ENCODE assay signal across 17 cellular contexts in genomic region chr3:151075869-151076573, GRCh38. TPM values are rescaled to one million over a fixed set of nuclear protein-coding genes. Genes with fewer than 3 reads are reported as not detected.
DNase-seq lines count a peak whose midpoint lies in the region; ATAC-seq lines count a peak whose summit lies in the region.
"Had no signal": no experiment of that assay in that cellular context is flagged by ENCODE, and none has a peak within 500 bp of the region (broad histone marks: within the 10 kb centered on the region; RNA-seq: fewer than 3 reads in every experiment).

No MANE protein-coding gene starts in this region.

- no peaks in the 10 kb centered on the region for H3K4me1 Mint-ChIP-seq in stimulated activated effector memory CD8-positive, alpha-beta T cell treated with anti-CD3 and anti-CD28 coated beads, Interleukin-12 subunit alpha, Interleukin-12 subunit beta, amount 100 ng/mL, for 72 hours
- no peaks in the 10 kb centered on the region for H3K4me1 Mint-ChIP-seq in stimulated activated memory B cell treated with anti-CD40 and anti-IgM and Interleukin-4, amounts not matched to agents 10 μg/mL and 1 μg/mL and 100 μg/mL, for 72 hours
- H3K4me1 Mint-ChIP-seq: B cell; CD4-positive, CD25-positive, alpha-beta regulatory T cell had no signal

- H3K27me3 Mint-ChIP-seq in stimulated activated memory B cell treated with anti-CD40 and anti-IgM and Interleukin-4, amounts not matched to agents 10 μg/mL and 1 μg/mL and 100 μg/mL, for 72 hours = peaks cover 23% of the 10 kb centered on the region

- peak; percentile 33 for ATAC-seq in stimulated activated effector memory CD8-positive, alpha-beta T cell treated with anti-CD3 and anti-CD28 coated beads, Interleukin-12 subunit alpha, Interleukin-12 subunit beta, amount 100 ng/mL, for 72 hours
- no peak for ATAC-seq in stimulated activated memory B cell treated with anti-CD40 and anti-IgM and Interleukin-4, amounts not matched to agents 10 μg/mL and 1 μg/mL and 100 μg/mL, for 72 hours

- H3K36me3 Mint-ChIP-seq in stimulated activated effector memory CD8-positive, alpha-beta T cell treated with anti-CD3 and anti-CD28 coated beads, Interleukin-12 subunit alpha, Interleukin-12 subunit beta, amount 100 ng/mL, for 72 hours = no peaks in the 10 kb centered on the region
- no peaks in the 10 kb centered on the region for H3K36me3 Mint-ChIP-seq in stimulated activated memory B cell treated with anti-CD40 and anti-IgM and Interleukin-4, amounts not matched to agents 10 μg/mL and 1 μg/mL and 100 μg/mL, for 72 hours
- H3K36me3 Mint-ChIP-seq: CD4-positive, CD25-positive, alpha-beta regulatory T cell had no signal

- DNase-seq in DMS 273 (lab: John Stamatoyannopoulos, UW; ENCODE audit: unreplicated experiment) (peak; percentile 61), DMS 273 treated with DMSO at 0.1 percent for 48 hours (lab: John Stamatoyannopoulos, UW) (no peak), NCI-H82 (lab: John Stamatoyannopoulos, UW) (peak; percentile 17), NCI-H82 treated with DMSO at 0.1 percent for 48 hours (lab: John Stamatoyannopoulos, UW; ENCODE audit: unreplicated experiment) (no peak), SK-N-DZ (ENCODE audit: low spot score) (peak; percentile 23), anterior cingulate cortex (lab: John Stamatoyannopoulos, UW) (no peak)
- DNase-seq in stimulated activated effector memory CD8-positive, alpha-beta T cell treated with anti-CD3 and anti-CD28 coated beads, Interleukin-12 subunit alpha, Interleukin-12 subunit beta, amount 100 ng/mL, for 72 hours (ENCODE audit: low spot score in 2 of 2) = no peak
- DNase-seq: Caco-2; CD4-positive, CD25-positive, alpha-beta regulatory T cell; DMS79 treated with DMSO at 0.1 percent for 48 hours; GOT3; NCI-H1930; NCI-H226; NCI-H774; PC-9 had no signal

- no peaks in the 10 kb centered on the region for H3K9me3 Mint-ChIP-seq in stimulated activated effector memory CD8-positive, alpha-beta T cell treated with anti-CD3 and anti-CD28 coated beads, Interleukin-12 subunit alpha, Interleukin-12 subunit beta, amount 100 ng/mL, for 72 hours
- H3K9me3 Mint-ChIP-seq in stimulated activated memory B cell treated with anti-CD40 and anti-IgM and Interleukin-4, amounts not matched to agents 10 μg/mL and 1 μg/mL and 100 μg/mL, for 72 hours = no peaks in the 10 kb centered on the region

- no peak overlapping the region for H3K4me3 Mint-ChIP-seq in stimulated activated effector memory CD8-positive, alpha-beta T cell treated with anti-CD3 and anti-CD28 coated beads, Interleukin-12 subunit alpha, Interleukin-12 subunit beta, amount 100 ng/mL, for 72 hours
- no peak overlapping the region for H3K4me3 Mint-ChIP-seq in stimulated activated memory B cell treated with anti-CD40 and anti-IgM and Interleukin-4, amounts not matched to agents 10 μg/mL and 1 μg/mL and 100 μg/mL, for 72 hours
- H3K4me3 Mint-ChIP-seq: B cell; CD4-positive, CD25-positive, alpha-beta regulatory T cell had no signal

- H3K27ac Mint-ChIP-seq in stimulated activated effector memory CD8-positive, alpha-beta T cell treated with anti-CD3 and anti-CD28 coated beads, Interleukin-12 subunit alpha, Interleukin-12 subunit beta, amount 100 ng/mL, for 72 hours = no peak overlapping the region
- H3K27ac Mint-ChIP-seq in stimulated activated memory B cell treated with anti-CD40 and anti-IgM and Interleukin-4, amounts not matched to agents 10 μg/mL and 1 μg/mL and 100 μg/mL, for 72 hours = no peak overlapping the region
- H3K27ac Mint-ChIP-seq: B cell; CD4-positive, CD25-positive, alpha-beta regulatory T cell had no signal

RNA-seq across cellular contexts. Expression of gene MED12L, which starts 9.4 kb away (rescaled TPM):
- polyA plus RNA-seq in SK-N-DZ (2014; cell fraction: cytosol; rRNA removed) = 2.9 and 3.9 TPM in 2 replicates
- polyA plus RNA-seq in SK-N-DZ (2014; cell fraction: nucleus; rRNA removed) = 4.9 and 8.8 TPM in 2 replicates
- polyA plus RNA-seq: CD4-positive, CD25-positive, alpha-beta regulatory T cell had no signal

Comparison
In these comparisons a context has a peak if more than half of its experiments do, and no peak if none do; other contexts are left out.
1. DNase-seq: peak in DMS 273 (single experiment), NCI-H82 (single experiment) and SK-N-DZ (single experiment); none in DMS 273 treated with DMSO at 0.1 percent for 48 hours (single experiment), NCI-H82 treated with DMSO at 0.1 percent for 48 hours (single experiment), stimulated activated effector memory CD8-positive, alpha-beta T cell treated with anti-CD3 and anti-CD28 coated beads, Interleukin-12 subunit alpha, Interleukin-12 subunit beta, amount 100 ng/mL, for 72 hours (0 of 2) and anterior cingulate cortex (0 of 58).